ENCODE assay signal across 1 cellular context in genomic region chr19:50909240-50910070, GRCh38.
TF ChIP-seq lines count a peak whose summit lies in the region.

No MANE protein-coding gene starts in this region.

TF ChIP-seq in GM12878, 131 proteins besides CTCF, POLR2A, EP300 and RAD21:
- TF ChIP-seq NFXL1 (IDR thresholded peaks at IDR 0.05; ENCODE audit: borderline replicate concordance) (no peak), BHLHE40 (IDR thresholded peaks at IDR 0.05; ENCODE audit: borderline replicate concordance in 1 of 2, low read depth in 2 of 2, low read length in 1 of 2) (no peak), EGR1 (IDR thresholded peaks at IDR 0.05; ENCODE audit: borderline replicate concordance in 1 of 2, low read depth in 2 of 2, low read length in 2 of 2) (no peak), MAX (IDR thresholded peaks at IDR 0.05; ENCODE audit: low read depth, low read length) (no peak), TARDBP (IDR thresholded peaks at IDR 0.05; ENCODE audit: borderline replicate concordance) (no peak)
